Comparison of ENCODE assay signal across 19 cellular contexts in the genomic region with DNA sequence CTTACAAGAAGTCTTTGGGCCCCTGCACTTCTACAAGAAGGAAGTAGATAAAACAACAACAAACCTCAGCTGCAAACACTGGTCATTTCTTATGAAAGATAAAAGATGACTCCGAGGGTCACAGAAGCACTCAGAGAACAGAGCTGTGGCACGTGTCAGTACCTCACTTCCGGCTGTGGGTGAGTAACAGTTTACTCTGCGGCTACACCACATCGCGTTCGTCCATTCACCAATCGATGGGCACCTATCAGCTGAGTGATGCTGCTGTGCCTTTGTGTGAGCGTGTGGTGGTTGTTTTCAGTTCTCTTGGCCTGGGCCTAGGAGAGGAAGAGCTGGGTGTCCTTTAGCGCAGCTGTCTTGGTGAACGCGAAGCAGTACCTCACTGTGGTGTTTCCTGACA.
"Had no signal": no experiment of that assay in that cellular context is flagged by ENCODE, and none has a peak within 500 bp of the region (broad histone marks: within the 10 kb centered on the region; RNA-seq: fewer than 3 reads in every experiment).

No MANE protein-coding gene starts in this region.

- H3K27me3 Mint-ChIP-seq: dendritic cell treated with granulocyte-macrophage colony-stimulating factor and Interleukin-4, amounts not matched to agents 40 ng/mL and 50 ng/mL, for 4 days had no signal

- H3K36me3 Mint-ChIP-seq: memory B cell; stimulated activated naive B cell treated with anti-CD40 and anti-IgM and Interleukin-4, amounts not matched to agents 10 μg/mL and 1 μg/mL and 100 μg/mL, for 72 hours; T-cell had no signal

- H3K9me3 ChIP-seq: mucosa of descending colon, sigmoid colon, thyroid gland had no signal

- ATAC-seq: activated naive CD4-positive, alpha-beta T cell treated with anti-CD3 and anti-CD28 coated beads, Interleukin-2, amount 50 U/mL, for 72 hours; gastroesophageal sphincter; heart right ventricle; mucosa of descending colon; stimulated activated naive B cell treated with anti-CD40 and anti-IgM and Interleukin-4, amounts not matched to agents 10 μg/mL and 1 μg/mL and 100 μg/mL, for 72 hours; T-cell had no signal

- H3K4me1 Mint-ChIP-seq: memory B cell; naive B cell; stimulated activated naive B cell treated with anti-CD40 and anti-IgM and Interleukin-4, amounts not matched to agents 10 μg/mL and 1 μg/mL and 100 μg/mL, for 72 hours; T-cell had no signal

- H3K4me3 Mint-ChIP-seq: dendritic cell treated with granulocyte-macrophage colony-stimulating factor and Interleukin-4, amounts not matched to agents 40 ng/mL and 50 ng/mL, for 4 days; memory B cell; naive B cell; stimulated activated naive B cell treated with anti-CD40 and anti-IgM and Interleukin-4, amounts not matched to agents 10 μg/mL and 1 μg/mL and 100 μg/mL, for 72 hours; T-cell had no signal

- DNase-seq: activated CD4-positive, alpha-beta T cell treated with anti-CD3 and anti-CD28 coated beads, Interleukin-2, amount 50 U/mL, for 1 hour; activated gamma-delta T cell treated with Interleukin-2 at 50 U/mL for 16 hours; amniotic stem cell; effector CD8-positive, alpha-beta T cell; heart right ventricle; mucosa of descending colon; naive B cell; posterior cingulate gyrus; sigmoid colon; stimulated activated CD4-positive, alpha-beta T cell treated with anti-CD3 and anti-CD28 coated beads, Interleukin-4, amount 100 ng/mL, for 4 hours; stimulated activated naive B cell treated with anti-CD40 and anti-IgM and Interleukin-4, amounts not matched to agents 10 μg/mL and 1 μg/mL and 100 μg/mL, for 72 hours; thyroid gland had no signal

- H3K4me3 ChIP-seq: cardiac muscle cell, esophagus muscularis mucosa, gastroesophageal sphincter, heart right ventricle, mucosa of descending colon, sigmoid colon, thyroid gland had no signal

- H3K9me3 Mint-ChIP-seq: dendritic cell treated with granulocyte-macrophage colony-stimulating factor and Interleukin-4, amounts not matched to agents 40 ng/mL and 50 ng/mL, for 4 days had no signal

- H3K27me3 ChIP-seq: cardiac muscle cell, esophagus muscularis mucosa, gastroesophageal sphincter, heart right ventricle, sigmoid colon, thyroid gland had no signal

- H3K27ac ChIP-seq: cardiac muscle cell, esophagus muscularis mucosa, heart right ventricle, thyroid gland had no signal

- H3K36me3 ChIP-seq: cardiac muscle cell, esophagus muscularis mucosa, gastroesophageal sphincter, heart right ventricle, sigmoid colon, thyroid gland had no signal

- H3K27ac Mint-ChIP-seq: activated naive CD4-positive, alpha-beta T cell treated with anti-CD3 and anti-CD28 coated beads, Interleukin-2, amount 50 U/mL, for 72 hours; dendritic cell treated with granulocyte-macrophage colony-stimulating factor and Interleukin-4, amounts not matched to agents 40 ng/mL and 50 ng/mL, for 4 days; memory B cell; naive B cell; stimulated activated naive B cell treated with anti-CD40 and anti-IgM and Interleukin-4, amounts not matched to agents 10 μg/mL and 1 μg/mL and 100 μg/mL, for 72 hours; T-cell had no signal
